In genomic region chr7:117008849-117009531, GRCh38 we compare ENCODE assay signal across 10 cellular contexts.
DNase-seq lines count a peak whose midpoint lies in the region; ATAC-seq lines count a peak whose summit lies in the region.
"Had no signal": no experiment of that assay in that cellular context is flagged by ENCODE, and none has a peak within 500 bp of the region (broad histone marks: within the 10 kb centered on the region; RNA-seq: fewer than 3 reads in every experiment).

No MANE protein-coding gene starts in this region.

- DNase-seq in GF-D8 (lab: John Stamatoyannopoulos, UW) (peak; percentile 68), UCSD-AML1 (lab: John Stamatoyannopoulos, UW; ENCODE audit: unreplicated experiment) (peak; percentile 2), medulla oblongata (ENCODE audit: extremely low spot score) (peak; percentile 30), NCI-H1105 (lab: John Stamatoyannopoulos, UW) (no peak), HuH-7.5 (ENCODE audit: low spot score) (no peak), NCI-H1417 treated with DMSO at 0.1 percent for 48 hours (lab: John Stamatoyannopoulos, UW) (no peak)
- DNase-seq: NK-92 treated with Interleukin-12 subunit alpha and Interleukin-12 subunit beta, amount 100 ng/mL, for 24 hours; uterus had no signal

- peak; percentile 14 for ATAC-seq in HG03565 (IDR thresholded peaks at IDR 0.05; ENCODE audit: unreplicated experiment)
- no peak for ATAC-seq in GM19463 (IDR thresholded peaks at IDR 0.05; ENCODE audit: unreplicated experiment)

Comparison
In these comparisons a context has a peak if more than half of its experiments do, and no peak if none do; other contexts are left out.
1. DNase-seq: peak in GF-D8 (single experiment), UCSD-AML1 (single experiment) and medulla oblongata (single experiment); none in NCI-H1105 (single experiment), HuH-7.5 (single experiment) and NCI-H1417 treated with DMSO at 0.1 percent for 48 hours (single experiment).